In the genomic region with DNA sequence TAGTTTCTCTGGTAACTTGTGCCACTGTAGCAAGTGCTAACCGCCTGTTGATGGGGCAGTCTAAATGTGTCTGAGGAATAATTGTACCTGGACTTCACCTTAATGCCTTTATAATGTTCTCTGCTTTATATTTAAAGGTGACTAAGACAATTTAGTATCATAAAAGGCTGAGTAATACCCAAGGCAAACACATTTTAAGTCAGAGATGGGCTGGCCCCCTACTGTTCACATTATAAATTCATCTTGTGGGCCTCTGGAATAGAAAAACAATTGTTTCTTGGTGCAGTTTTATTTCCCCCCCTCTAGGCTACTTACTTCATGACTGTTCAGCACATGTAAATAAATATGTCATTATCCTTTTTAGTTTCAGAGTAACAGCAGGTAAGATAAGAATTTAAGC, we compare ENCODE assay signal across 20 cellular contexts.
DNase-seq lines count a peak whose midpoint lies in the region; ATAC-seq, FAIRE-seq and TF ChIP-seq lines count a peak whose summit lies in the region.
"Had no signal": no experiment of that assay in that cellular context is flagged by ENCODE, and none has a peak within 500 bp of the region (broad histone marks: within the 10 kb centered on the region; RNA-seq: fewer than 3 reads in every experiment).

No MANE protein-coding gene starts in this region.

- H3K9me3 ChIP-seq in Loucy (ENCODE audit: insufficient read depth, low read depth, low read length) (no peaks in the 10 kb centered on the region), astrocyte (ENCODE audit: insufficient read depth, low read depth, low read length) (no peaks in the 10 kb centered on the region), mucosa of descending colon (no peaks in the 10 kb centered on the region)
- H3K9me3 ChIP-seq: colonic mucosa, right atrium auricular region had no signal

- H3K4me3 Mint-ChIP-seq in astrocyte (ENCODE audit: unreplicated experiment): no peak overlapping the region
- H3K4me3 Mint-ChIP-seq: activated CD4-positive, alpha-beta T cell treated with anti-CD3 and anti-CD28 coated beads, Interleukin-2, amount 10 ng/mL, durations not matched to agents 7 days and 5 days; activated T-cell treated with anti-CD3 and anti-CD28 coated beads, Interleukin-2, amount 50 U/mL, for 24 hours; CD4-positive, CD25-positive, alpha-beta regulatory T cell had no signal

- no peaks in the 10 kb centered on the region for H3K36me3 Mint-ChIP-seq in astrocyte (ENCODE audit: low read depth, unreplicated experiment)
- H3K36me3 Mint-ChIP-seq: CD4-positive, CD25-positive, alpha-beta regulatory T cell had no signal

- no peak overlapping the region for H3K4me2 ChIP-seq in Loucy (ENCODE audit: low read depth, low read length, poor library complexity, severe bottlenecking)
- H3K4me2 ChIP-seq in astrocyte (ENCODE audit: low read length): no peak overlapping the region

- no peak overlapping the region for H3K27ac Mint-ChIP-seq in astrocyte (ENCODE audit: unreplicated experiment)
- H3K27ac Mint-ChIP-seq: activated CD4-positive, alpha-beta T cell treated with anti-CD3 and anti-CD28 coated beads, Interleukin-2, amount 10 ng/mL, durations not matched to agents 7 days and 5 days; activated T-cell treated with anti-CD3 and anti-CD28 coated beads, Interleukin-2, amount 50 U/mL, for 24 hours; CD4-positive, CD25-positive, alpha-beta regulatory T cell had no signal

- DNase-seq in H4 (ENCODE audit: low spot score) (peak; percentile 6), astrocyte (ENCODE audit: low read depth) (no peak), mucosa of descending colon (no peak), GM19240 (ENCODE audit: insufficient read length, low spot score) (no peak), NCI-H2081 treated with DMSO at 0.1 percent for 48 hours (lab: John Stamatoyannopoulos, UW) (no peak), OCI-M2 (lab: John Stamatoyannopoulos, UW; ENCODE audit: unreplicated experiment) (no peak)
- DNase-seq: activated CD4-positive, alpha-beta T cell treated with anti-CD3 and anti-CD28 coated beads, Interleukin-2, amount 10 ng/mL, durations not matched to agents 7 days and 5 days; activated T-cell treated with anti-CD3 and anti-CD28 coated beads, Interleukin-2, amount 50 U/mL, for 24 hours; CD4-positive, CD25-positive, alpha-beta regulatory T cell; colonic mucosa; NCI-H1694; SHP77 treated with DMSO at 0.1 percent for 48 hours; stimulated activated CD4-positive, alpha-beta T cell treated with anti-CD3 and anti-CD28 coated beads, Interleukin-4, amount 100 ng/mL, for 1 hour; T1000 had no signal

- no peaks in the 10 kb centered on the region for H3F3A ChIP-seq in Loucy (ENCODE audit: low read depth)

- no peaks in the 10 kb centered on the region for H3K36me3 ChIP-seq in Loucy (ENCODE audit: insufficient read depth, low read length)
- no peaks in the 10 kb centered on the region for H3K36me3 ChIP-seq in astrocyte (ENCODE audit: insufficient read depth, low read length)
- no peaks in the 10 kb centered on the region for H3K36me3 ChIP-seq in mucosa of descending colon (ENCODE audit: low read depth)
- H3K36me3 ChIP-seq: colonic mucosa, right atrium auricular region had no signal

- no peaks in the 10 kb centered on the region for H3K27me3 Mint-ChIP-seq in astrocyte (ENCODE audit: low read depth, unreplicated experiment)
- H3K27me3 Mint-ChIP-seq: activated CD4-positive, alpha-beta T cell treated with anti-CD3 and anti-CD28 coated beads, Interleukin-2, amount 10 ng/mL, durations not matched to agents 7 days and 5 days; activated T-cell treated with anti-CD3 and anti-CD28 coated beads, Interleukin-2, amount 50 U/mL, for 24 hours; CD4-positive, CD25-positive, alpha-beta regulatory T cell had no signal

- no peaks in the 10 kb centered on the region for H3K79me2 ChIP-seq in Loucy (ENCODE audit: insufficient read depth, low read length)
- H3K79me2 ChIP-seq in astrocyte (ENCODE audit: insufficient read depth, low read length): no peaks in the 10 kb centered on the region

- H3K9ac ChIP-seq in Loucy (ENCODE audit: low read depth, low read length, poor library complexity, severe bottlenecking) (no peak overlapping the region), astrocyte (ENCODE audit: low read length) (no peak overlapping the region)

- H3K27me3 ChIP-seq in Loucy (ENCODE audit: insufficient read depth, low read length, poor library complexity, severe bottlenecking) (no peaks in the 10 kb centered on the region), astrocyte (ENCODE audit: insufficient read depth, low read length) (no peaks in the 10 kb centered on the region)
- H3K27me3 ChIP-seq: colonic mucosa, right atrium auricular region had no signal

- intact Hi-C loops in mucosa of descending colon (cut with DNase I, micrococcal nuclease): no loop called here

- H2AFZ ChIP-seq in Loucy (ENCODE audit: low read length) (no peak overlapping the region), astrocyte (ENCODE audit: low read depth, low read length) (no peak overlapping the region)

- TF ChIP-seq CTCF in Loucy (conservative IDR thresholded peaks at IDR 0.05; ENCODE audit: low read length) (0 out of 2 replicates have a peak, but pooled peaks have one; percentile 13), astrocyte (IDR thresholded peaks at IDR 0.05; ENCODE audit: insufficient read depth, low read depth, low read length) (peak; percentile 14), mucosa of descending colon (IDR thresholded peaks at IDR 0.05) (no peak)

- H3K9me3 Mint-ChIP-seq in astrocyte (ENCODE audit: unreplicated experiment): no peaks in the 10 kb centered on the region
- H3K9me3 Mint-ChIP-seq: activated CD4-positive, alpha-beta T cell treated with anti-CD3 and anti-CD28 coated beads, Interleukin-2, amount 10 ng/mL, durations not matched to agents 7 days and 5 days had no signal

- FAIRE-seq in astrocyte (lab: Jason Lieb, UNC): no peak
- FAIRE-seq: G401.6, GM19239 had no signal

- H3K27ac ChIP-seq in astrocyte (ENCODE audit: low read depth, low read length): no peak overlapping the region
- H3K27ac ChIP-seq: colonic mucosa, right atrium auricular region had no signal

- H4K20me1 ChIP-seq in Loucy (ENCODE audit: insufficient read depth, low read length, poor library complexity, severe bottlenecking) (no peaks in the 10 kb centered on the region), astrocyte (ENCODE audit: insufficient read depth, low read length) (no peaks in the 10 kb centered on the region)

- no peak overlapping the region for H3K4me3 ChIP-seq in Loucy (ENCODE audit: low read length, poor library complexity, severe bottlenecking)
- no peak overlapping the region for H3K4me3 ChIP-seq in astrocyte (ENCODE audit: insufficient read depth, low read depth, low read length)
- no peak overlapping the region for H3K4me3 ChIP-seq in mucosa of descending colon
- H3K4me3 ChIP-seq: colonic mucosa, right atrium auricular region had no signal

- no peaks in the 10 kb centered on the region for H3K9me2 ChIP-seq in Loucy (replicated peaks; ENCODE audit: low read depth, low read length)

- peaks cover 11% of the 10 kb centered on the region for H3K4me1 Mint-ChIP-seq in astrocyte (ENCODE audit: low read depth, unreplicated experiment)
- H3K4me1 Mint-ChIP-seq: activated CD4-positive, alpha-beta T cell treated with anti-CD3 and anti-CD28 coated beads, Interleukin-2, amount 10 ng/mL, durations not matched to agents 7 days and 5 days; CD4-positive, CD25-positive, alpha-beta regulatory T cell had no signal

- H3K4me1 ChIP-seq in Loucy (ENCODE audit: insufficient read depth, low read length, poor library complexity, severe bottlenecking) (no peaks in the 10 kb centered on the region), astrocyte (ENCODE audit: insufficient read depth, low read length) (peaks cover 5% of the 10 kb centered on the region), mucosa of descending colon (ENCODE audit: low read depth) (no peaks in the 10 kb centered on the region)
- H3K4me1 ChIP-seq: colonic mucosa, right atrium auricular region had no signal

- ATAC-seq in mucosa of descending colon (peak; percentile 49), HG03439 (IDR thresholded peaks at IDR 0.05; ENCODE audit: unreplicated experiment) (no peak)
- ATAC-seq: esophagus mucosa had no signal
